In the genomic region with DNA sequence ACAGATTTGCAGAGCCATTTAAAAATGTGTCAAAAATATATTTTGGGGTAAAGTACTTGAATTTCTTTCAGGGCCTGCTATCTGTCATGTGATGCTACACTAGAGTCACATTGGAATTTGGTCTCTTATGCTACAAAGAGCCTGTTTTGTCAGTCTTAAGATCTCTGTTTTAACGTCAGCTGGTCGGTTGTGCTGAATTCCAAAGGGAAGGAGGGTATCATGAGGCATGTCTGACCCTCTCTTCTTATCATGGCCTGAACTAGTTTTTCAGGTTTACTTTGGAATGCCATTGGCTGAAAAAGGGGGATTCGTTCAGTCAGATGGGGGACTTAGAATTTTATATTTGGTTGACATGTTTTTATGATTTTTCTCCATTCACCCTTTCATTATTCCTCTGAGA, we compare ENCODE assay signal across 19 cellular contexts.
"Had no signal": no experiment of that assay in that cellular context is flagged by ENCODE, and none has a peak within 500 bp of the region (broad histone marks: within the 10 kb centered on the region; RNA-seq: fewer than 3 reads in every experiment).

No MANE protein-coding gene starts in this region.

- H3K27ac ChIP-seq: HL-60 had no signal

- DNase-seq: KBM-7, MV-4-11, NCI-H1048, NCI-H1105, NCI-H1417, NCI-H1436 treated with DMSO at 0.1 percent for 48 hours, NCI-H1694, NCI-H187 treated with DMSO at 0.1 percent for 48 hours, NCI-H2029 treated with DMSO at 0.1 percent for 48 hours, NCI-H2171 treated with DMSO at 0.1 percent for 48 hours, NCI-H345, NCI-H446 treated with DMSO at 0.1 percent for 48 hours, NCI-H510A treated with DMSO at 0.1 percent for 48 hours, NCI-H774, Right ventricle myocardium superior, RPMI8226, SIG-M5 had no signal

- ATAC-seq: SK-N-SH treated with all-trans-retinoic acid at 6 μM for 48 hours had no signal
